In the genomic region with DNA sequence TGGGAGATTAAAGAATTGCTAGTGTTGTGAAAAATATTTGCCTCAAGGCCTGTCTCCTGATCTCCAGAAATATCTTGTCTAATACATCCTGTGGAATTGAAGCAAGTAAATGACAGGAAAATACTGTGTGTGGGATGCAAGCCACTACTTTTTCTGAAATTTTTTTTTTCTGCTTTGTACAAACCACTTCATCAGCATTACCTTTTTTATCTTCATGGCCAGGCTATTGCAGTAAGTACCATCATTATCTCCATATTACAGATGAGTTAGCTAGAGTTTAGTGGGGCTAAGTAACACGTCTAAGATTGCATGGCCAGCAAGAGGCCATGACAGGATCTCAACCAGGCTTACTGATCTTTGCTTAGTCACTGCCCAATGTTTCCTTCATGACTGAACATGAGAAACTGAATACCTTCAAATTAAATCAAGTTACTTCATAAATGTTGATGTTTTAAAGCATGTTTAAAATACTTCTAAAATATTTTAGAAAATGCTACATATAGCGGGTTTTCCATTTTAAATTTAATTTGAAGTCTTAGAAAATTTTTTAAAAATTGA, we compare ENCODE assay signal across 1 cellular context.
TF ChIP-seq lines count a peak whose summit lies in the region.

No MANE protein-coding gene starts in this region.

TF ChIP-seq in GM23338, 12 proteins besides CTCF, POLR2A, EP300 and RAD21:
- TF ChIP-seq, protein P1, sequence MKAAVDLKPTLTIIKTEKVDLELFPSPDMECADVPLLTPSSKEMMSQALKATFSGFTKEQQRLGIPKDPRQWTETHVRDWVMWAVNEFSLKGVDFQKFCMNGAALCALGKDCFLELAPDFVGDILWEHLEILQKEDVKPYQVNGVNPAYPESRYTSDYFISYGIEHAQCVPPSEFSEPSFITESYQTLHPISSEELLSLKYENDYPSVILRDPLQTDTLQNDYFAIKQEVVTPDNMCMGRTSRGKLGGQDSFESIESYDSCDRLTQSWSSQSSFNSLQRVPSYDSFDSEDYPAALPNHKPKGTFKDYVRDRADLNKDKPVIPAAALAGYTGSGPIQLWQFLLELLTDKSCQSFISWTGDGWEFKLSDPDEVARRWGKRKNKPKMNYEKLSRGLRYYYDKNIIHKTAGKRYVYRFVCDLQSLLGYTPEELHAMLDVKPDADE (IDR thresholded peaks at IDR 0.05) = no peak
- no peak for TF ChIP-seq POLR2AphosphoS5 (IDR thresholded peaks at IDR 0.05; ENCODE audit: low read depth)
- TF ChIP-seq ZNF114 (CRISPR knock-in tag; IDR thresholded peaks at IDR 0.05) = no peak
- no peak for TF ChIP-seq CREB1 (CRISPR knock-in tag; IDR thresholded peaks at IDR 0.05; ENCODE audit: low read depth)
- TF ChIP-seq, protein P2, sequence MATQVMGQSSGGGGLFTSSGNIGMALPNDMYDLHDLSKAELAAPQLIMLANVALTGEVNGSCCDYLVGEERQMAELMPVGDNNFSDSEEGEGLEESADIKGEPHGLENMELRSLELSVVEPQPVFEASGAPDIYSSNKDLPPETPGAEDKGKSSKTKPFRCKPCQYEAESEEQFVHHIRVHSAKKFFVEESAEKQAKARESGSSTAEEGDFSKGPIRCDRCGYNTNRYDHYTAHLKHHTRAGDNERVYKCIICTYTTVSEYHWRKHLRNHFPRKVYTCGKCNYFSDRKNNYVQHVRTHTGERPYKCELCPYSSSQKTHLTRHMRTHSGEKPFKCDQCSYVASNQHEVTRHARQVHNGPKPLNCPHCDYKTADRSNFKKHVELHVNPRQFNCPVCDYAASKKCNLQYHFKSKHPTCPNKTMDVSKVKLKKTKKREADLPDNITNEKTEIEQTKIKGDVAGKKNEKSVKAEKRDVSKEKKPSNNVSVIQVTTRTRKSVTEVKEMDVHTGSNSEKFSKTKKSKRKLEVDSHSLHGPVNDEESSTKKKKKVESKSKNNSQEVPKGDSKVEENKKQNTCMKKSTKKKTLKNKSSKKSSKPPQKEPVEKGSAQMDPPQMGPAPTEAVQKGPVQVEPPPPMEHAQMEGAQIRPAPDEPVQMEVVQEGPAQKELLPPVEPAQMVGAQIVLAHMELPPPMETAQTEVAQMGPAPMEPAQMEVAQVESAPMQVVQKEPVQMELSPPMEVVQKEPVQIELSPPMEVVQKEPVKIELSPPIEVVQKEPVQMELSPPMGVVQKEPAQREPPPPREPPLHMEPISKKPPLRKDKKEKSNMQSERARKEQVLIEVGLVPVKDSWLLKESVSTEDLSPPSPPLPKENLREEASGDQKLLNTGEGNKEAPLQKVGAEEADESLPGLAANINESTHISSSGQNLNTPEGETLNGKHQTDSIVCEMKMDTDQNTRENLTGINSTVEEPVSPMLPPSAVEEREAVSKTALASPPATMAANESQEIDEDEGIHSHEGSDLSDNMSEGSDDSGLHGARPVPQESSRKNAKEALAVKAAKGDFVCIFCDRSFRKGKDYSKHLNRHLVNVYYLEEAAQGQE (IDR thresholded peaks at IDR 0.05; ENCODE audit: unreplicated experiment) = no peak
- no peak for TF ChIP-seq STAT1 (IDR thresholded peaks at IDR 0.05; ENCODE audit: unreplicated experiment)
- no peak for TF ChIP-seq ZNF331 (CRISPR knock-in tag; IDR thresholded peaks at IDR 0.05; ENCODE audit: low read depth)
- TF ChIP-seq, protein P3, sequence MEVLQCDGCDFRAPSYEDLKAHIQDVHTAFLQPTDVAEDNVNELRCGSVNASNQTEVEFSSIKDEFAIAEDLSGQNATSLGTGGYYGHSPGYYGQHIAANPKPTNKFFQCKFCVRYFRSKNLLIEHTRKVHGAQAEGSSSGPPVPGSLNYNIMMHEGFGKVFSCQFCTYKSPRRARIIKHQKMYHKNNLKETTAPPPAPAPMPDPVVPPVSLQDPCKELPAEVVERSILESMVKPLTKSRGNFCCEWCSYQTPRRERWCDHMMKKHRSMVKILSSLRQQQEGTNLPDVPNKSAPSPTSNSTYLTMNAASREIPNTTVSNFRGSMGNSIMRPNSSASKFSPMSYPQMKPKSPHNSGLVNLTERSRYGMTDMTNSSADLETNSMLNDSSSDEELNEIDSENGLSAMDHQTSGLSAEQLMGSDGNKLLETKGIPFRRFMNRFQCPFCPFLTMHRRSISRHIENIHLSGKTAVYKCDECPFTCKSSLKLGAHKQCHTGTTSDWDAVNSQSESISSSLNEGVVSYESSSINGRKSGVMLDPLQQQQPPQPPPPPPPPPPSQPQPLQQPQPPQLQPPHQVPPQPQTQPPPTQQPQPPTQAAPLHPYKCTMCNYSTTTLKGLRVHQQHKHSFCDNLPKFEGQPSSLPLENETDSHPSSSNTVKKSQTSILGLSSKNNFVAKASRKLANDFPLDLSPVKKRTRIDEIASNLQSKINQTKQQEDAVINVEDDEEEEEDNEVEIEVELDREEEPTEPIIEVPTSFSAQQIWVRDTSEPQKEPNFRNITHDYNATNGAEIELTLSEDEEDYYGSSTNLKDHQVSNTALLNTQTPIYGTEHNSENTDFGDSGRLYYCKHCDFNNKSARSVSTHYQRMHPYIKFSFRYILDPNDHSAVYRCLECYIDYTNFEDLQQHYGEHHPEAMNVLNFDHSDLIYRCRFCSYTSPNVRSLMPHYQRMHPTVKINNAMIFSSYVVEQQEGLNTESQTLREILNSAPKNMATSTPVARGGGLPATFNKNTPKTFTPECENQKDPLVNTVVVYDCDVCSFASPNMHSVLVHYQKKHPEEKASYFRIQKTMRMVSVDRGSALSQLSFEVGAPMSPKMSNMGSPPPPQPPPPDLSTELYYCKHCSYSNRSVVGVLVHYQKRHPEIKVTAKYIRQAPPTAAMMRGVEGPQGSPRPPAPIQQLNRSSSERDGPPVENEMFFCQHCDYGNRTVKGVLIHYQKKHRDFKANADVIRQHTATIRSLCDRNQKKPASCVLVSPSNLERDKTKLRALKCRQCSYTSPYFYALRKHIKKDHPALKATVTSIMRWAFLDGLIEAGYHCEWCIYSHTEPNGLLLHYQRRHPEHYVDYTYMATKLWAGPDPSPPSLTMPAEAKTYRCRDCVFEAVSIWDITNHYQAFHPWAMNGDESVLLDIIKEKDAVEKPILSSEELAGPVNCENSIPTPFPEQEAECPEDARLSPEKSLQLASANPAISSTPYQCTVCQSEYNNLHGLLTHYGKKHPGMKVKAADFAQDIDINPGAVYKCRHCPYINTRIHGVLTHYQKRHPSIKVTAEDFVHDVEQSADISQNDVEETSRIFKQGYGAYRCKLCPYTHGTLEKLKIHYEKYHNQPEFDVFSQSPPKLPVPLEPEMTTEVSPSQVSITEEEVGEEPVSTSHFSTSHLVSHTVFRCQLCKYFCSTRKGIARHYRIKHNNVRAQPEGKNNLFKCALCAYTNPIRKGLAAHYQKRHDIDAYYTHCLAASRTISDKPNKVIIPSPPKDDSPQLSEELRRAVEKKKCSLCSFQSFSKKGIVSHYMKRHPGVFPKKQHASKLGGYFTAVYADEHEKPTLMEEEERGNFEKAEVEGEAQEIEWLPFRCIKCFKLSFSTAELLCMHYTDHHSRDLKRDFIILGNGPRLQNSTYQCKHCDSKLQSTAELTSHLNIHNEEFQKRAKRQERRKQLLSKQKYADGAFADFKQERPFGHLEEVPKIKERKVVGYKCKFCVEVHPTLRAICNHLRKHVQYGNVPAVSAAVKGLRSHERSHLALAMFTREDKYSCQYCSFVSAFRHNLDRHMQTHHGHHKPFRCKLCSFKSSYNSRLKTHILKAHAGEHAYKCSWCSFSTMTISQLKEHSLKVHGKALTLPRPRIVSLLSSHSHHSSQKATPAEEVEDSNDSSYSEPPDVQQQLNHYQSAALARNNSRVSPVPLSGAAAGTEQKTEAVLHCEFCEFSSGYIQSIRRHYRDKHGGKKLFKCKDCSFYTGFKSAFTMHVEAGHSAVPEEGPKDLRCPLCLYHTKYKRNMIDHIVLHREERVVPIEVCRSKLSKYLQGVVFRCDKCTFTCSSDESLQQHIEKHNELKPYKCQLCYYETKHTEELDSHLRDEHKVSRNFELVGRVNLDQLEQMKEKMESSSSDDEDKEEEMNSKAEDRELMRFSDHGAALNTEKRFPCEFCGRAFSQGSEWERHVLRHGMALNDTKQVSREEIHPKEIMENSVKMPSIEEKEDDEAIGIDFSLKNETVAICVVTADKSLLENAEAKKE (CRISPR knock-in tag; IDR thresholded peaks at IDR 0.05) = no peak
- no peak for TF ChIP-seq JUNB (IDR thresholded peaks at IDR 0.05; ENCODE audit: unreplicated experiment)
- no peak for TF ChIP-seq EZH2phosphoT487 (IDR thresholded peaks at IDR 0.05; ENCODE audit: unreplicated experiment)
- TF ChIP-seq NANOG (IDR thresholded peaks at IDR 0.05; ENCODE audit: borderline replicate concordance) = no peak
- no peak for TF ChIP-seq EZH2 (IDR thresholded peaks at IDR 0.05; ENCODE audit: low read depth, unreplicated experiment)
TF ChIP-seq in GM23338: peak in this region for 0.
